In the genomic region with DNA sequence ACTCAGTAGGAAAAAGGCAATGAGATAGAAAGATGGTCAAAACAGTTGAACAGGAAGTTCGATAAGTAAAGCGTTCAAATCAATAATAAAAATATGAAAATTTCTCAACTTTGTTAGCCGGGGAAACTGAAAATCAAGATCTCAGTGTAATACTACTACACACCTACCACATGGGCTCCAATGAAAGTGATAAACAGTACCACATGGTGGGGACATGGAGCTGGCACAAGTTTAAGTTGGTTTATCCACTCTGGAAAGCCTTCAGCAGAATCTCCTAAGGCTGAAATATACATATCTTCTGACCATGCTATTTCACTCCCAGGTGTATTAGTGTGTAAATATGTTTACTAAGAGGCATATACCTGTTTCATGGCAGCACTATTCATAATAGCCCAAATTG, we compare ENCODE assay signal across 1 cellular context.
TF ChIP-seq lines count a peak whose summit lies in the region.

No MANE protein-coding gene starts in this region.

TF ChIP-seq in SK-N-SH treated with all-trans-retinoic acid at 6 μM for 48 hours, 23 proteins besides CTCF, POLR2A, EP300 and RAD21 (continued from another document):
- TF ChIP-seq, protein P1, sequence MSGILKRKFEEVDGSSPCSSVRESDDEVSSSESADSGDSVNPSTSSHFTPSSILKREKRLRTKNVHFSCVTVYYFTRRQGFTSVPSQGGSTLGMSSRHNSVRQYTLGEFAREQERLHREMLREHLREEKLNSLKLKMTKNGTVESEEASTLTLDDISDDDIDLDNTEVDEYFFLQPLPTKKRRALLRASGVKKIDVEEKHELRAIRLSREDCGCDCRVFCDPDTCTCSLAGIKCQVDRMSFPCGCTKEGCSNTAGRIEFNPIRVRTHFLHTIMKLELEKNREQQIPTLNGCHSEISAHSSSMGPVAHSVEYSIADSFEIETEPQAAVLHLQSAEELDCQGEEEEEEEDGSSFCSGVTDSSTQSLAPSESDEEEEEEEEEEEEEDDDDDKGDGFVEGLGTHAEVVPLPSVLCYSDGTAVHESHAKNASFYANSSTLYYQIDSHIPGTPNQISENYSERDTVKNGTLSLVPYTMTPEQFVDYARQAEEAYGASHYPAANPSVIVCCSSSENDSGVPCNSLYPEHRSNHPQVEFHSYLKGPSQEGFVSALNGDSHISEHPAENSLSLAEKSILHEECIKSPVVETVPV (CRISPR knock-in tag; IDR thresholded peaks at IDR 0.05): no peak
- no peak for TF ChIP-seq ZNF565 (CRISPR knock-in tag; conservative IDR thresholded peaks at IDR 0.05; ENCODE audit: low read depth)
- TF ChIP-seq ZNF8 (CRISPR knock-in tag; IDR thresholded peaks at IDR 0.05): no peak
- TF ChIP-seq ZFP3 (CRISPR knock-in tag; IDR thresholded peaks at IDR 0.05): no peak
- TF ChIP-seq GLIS3 (CRISPR knock-in tag; IDR thresholded peaks at IDR 0.05): no peak
- TF ChIP-seq ZFP30 (CRISPR knock-in tag; IDR thresholded peaks at IDR 0.05): no peak
- TF ChIP-seq SNAI2 (CRISPR knock-in tag; IDR thresholded peaks at IDR 0.05): no peak
- no peak for TF ChIP-seq PATZ1 (CRISPR knock-in tag; IDR thresholded peaks at IDR 0.05; ENCODE audit: borderline replicate concordance)
- TF ChIP-seq, protein P2, sequence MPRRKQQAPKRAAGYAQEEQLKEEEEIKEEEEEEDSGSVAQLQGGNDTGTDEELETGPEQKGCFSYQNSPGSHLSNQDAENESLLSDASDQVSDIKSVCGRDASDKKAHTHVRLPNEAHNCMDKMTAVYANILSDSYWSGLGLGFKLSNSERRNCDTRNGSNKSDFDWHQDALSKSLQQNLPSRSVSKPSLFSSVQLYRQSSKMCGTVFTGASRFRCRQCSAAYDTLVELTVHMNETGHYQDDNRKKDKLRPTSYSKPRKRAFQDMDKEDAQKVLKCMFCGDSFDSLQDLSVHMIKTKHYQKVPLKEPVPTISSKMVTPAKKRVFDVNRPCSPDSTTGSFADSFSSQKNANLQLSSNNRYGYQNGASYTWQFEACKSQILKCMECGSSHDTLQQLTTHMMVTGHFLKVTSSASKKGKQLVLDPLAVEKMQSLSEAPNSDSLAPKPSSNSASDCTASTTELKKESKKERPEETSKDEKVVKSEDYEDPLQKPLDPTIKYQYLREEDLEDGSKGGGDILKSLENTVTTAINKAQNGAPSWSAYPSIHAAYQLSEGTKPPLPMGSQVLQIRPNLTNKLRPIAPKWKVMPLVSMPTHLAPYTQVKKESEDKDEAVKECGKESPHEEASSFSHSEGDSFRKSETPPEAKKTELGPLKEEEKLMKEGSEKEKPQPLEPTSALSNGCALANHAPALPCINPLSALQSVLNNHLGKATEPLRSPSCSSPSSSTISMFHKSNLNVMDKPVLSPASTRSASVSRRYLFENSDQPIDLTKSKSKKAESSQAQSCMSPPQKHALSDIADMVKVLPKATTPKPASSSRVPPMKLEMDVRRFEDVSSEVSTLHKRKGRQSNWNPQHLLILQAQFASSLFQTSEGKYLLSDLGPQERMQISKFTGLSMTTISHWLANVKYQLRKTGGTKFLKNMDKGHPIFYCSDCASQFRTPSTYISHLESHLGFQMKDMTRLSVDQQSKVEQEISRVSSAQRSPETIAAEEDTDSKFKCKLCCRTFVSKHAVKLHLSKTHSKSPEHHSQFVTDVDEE (CRISPR knock-in tag; IDR thresholded peaks at IDR 0.05): no peak
- TF ChIP-seq POU6F1 (CRISPR knock-in tag; IDR thresholded peaks at IDR 0.05; ENCODE audit: borderline replicate concordance, low read depth): no peak
